In genomic region chr1:183032122-183032921, GRCh38 we compare ENCODE assay signal across 15 cellular contexts. TPM values are rescaled to one million over a fixed set of nuclear protein-coding genes. Genes with fewer than 3 reads are reported as not detected.
DNase-seq lines count a peak whose midpoint lies in the region; ATAC-seq, FAIRE-seq and TF ChIP-seq lines count a peak whose summit lies in the region.
"Had no signal": no experiment of that assay in that cellular context is flagged by ENCODE, and none has a peak within 500 bp of the region (broad histone marks: within the 10 kb centered on the region; RNA-seq: fewer than 3 reads in every experiment).

No MANE protein-coding gene starts in this region.

- H3K9me3 Mint-ChIP-seq in glutamatergic neuron (ENCODE audit: unreplicated experiment) = no peaks in the 10 kb centered on the region

- BruUV-seq in K562 (replicated peaks; lab: Mats Ljungman, UMichigan) = no TSS peak

- CTCF ChIA-PET in K562 (lab: Yijun Ruan, JAX; ENCODE audit: low intra/inter-chr PET ratio) = no interaction called here

- no peak for FAIRE-seq in K562 (lab: Jason Lieb, UNC)
- FAIRE-seq: bronchial epithelial cell had no signal

- H3K4me3 ChIP-seq in K562 = no peak overlapping the region

- no peak overlapping the region for H3K27ac ChIP-seq in K562 (ENCODE audit: extremely low read depth, low read depth, low read length)
- H3K27ac ChIP-seq: 22Rv1 had no signal

- intact Hi-C loops in K562 (cut with micrococcal nuclease) = no loop called here
- intact Hi-C loops in sciatic nerve (cut with DNase I) = no loop called here

- H3K4me3 Mint-ChIP-seq in glutamatergic neuron (ENCODE audit: unreplicated experiment) = no peak overlapping the region

- no peak overlapping the region for H3K27ac Mint-ChIP-seq in glutamatergic neuron (ENCODE audit: unreplicated experiment)

- no peak for TF ChIP-seq EP300 in K562 (IDR thresholded peaks at IDR 0.05; ENCODE audit: low read length)

- no peaks in the 10 kb centered on the region for H3K9me3 ChIP-seq in K562 (replicated peaks; ENCODE audit: control insufficient read depth, insufficient read depth, low read depth, low read length)

- under 1% methylated on average over 5 of the region's 5 CpGs for WGBS in K562 (ENCODE audit: insufficient coverage, low coverage, missing lambda C conversion rate)

- H3K36me3 Mint-ChIP-seq in glutamatergic neuron (ENCODE audit: unreplicated experiment) = no peaks in the 10 kb centered on the region

- in situ Hi-C loops in K562 (cut with MboI) = no loop called here

- no peaks in the 10 kb centered on the region for H3K4me1 Mint-ChIP-seq in glutamatergic neuron (ENCODE audit: low read depth, unreplicated experiment)

- H3K27me3 ChIP-seq in K562 (ENCODE audit: control insufficient read depth in 2 of 2, insufficient read depth in 2 of 2, low read length in 2 of 2) = peaks cover 10 to 21% of the 10 kb centered on the region in 2 experiments; a peak in 4 of 5 replicates

- no peaks in the 10 kb centered on the region for H4K20me1 ChIP-seq in K562 (replicated peaks; ENCODE audit: control insufficient read depth, insufficient read depth, low read length)

- no peaks in the 10 kb centered on the region for H3K27me3 Mint-ChIP-seq in glutamatergic neuron (ENCODE audit: unreplicated experiment)

- DNase-seq in DMS53 (lab: John Stamatoyannopoulos, UW) (peak; percentile 49), DMS53 treated with DMSO at 0.1 percent for 48 hours (lab: John Stamatoyannopoulos, UW; ENCODE audit: unreplicated experiment) (no peak), M059J (ENCODE audit: low read depth) (peak; percentile 81), K562 (ENCODE audit: extremely low read depth in 1 of 4, low spot score in 3 of 4) (no peak), sciatic nerve (ENCODE audit: low spot score) (no peak), NCI-H526 treated with DMSO at 0.1 percent for 48 hours (lab: John Stamatoyannopoulos, UW) (no peak), glutamatergic neuron (no peak)
- DNase-seq: activated CD8-positive, alpha-beta memory T cell treated with anti-CD3 and anti-CD28 coated beads, Interleukin-2, amount 50 U/mL, for 48 hours; DMS153; left colon; NCI-H526; nucleus accumbens had no signal

- no peak overlapping the region for H2AFZ ChIP-seq in K562 (ENCODE audit: low read depth, low read length)

- ATAC-seq in K562 (no peak), sciatic nerve (peak; percentile 27), GM21717 (IDR thresholded peaks at IDR 0.05; ENCODE audit: unreplicated experiment) (no peak)
- ATAC-seq: left colon had no signal

- H3K4me2 ChIP-seq in K562 (ENCODE audit: insufficient read depth, low read length) = no peak overlapping the region

- no peak overlapping the region for H3K9ac ChIP-seq in K562 (ENCODE audit: insufficient read depth in 1 of 2, low read depth in 2 of 2, low read length in 2 of 2)

- no peaks in the 10 kb centered on the region for H3K9me1 ChIP-seq in K562 (ENCODE audit: control insufficient read depth, insufficient read depth, low read length)

- H3K79me2 ChIP-seq in K562 (ENCODE audit: control insufficient read depth, insufficient read depth, low read length) = no peaks in the 10 kb centered on the region

- TF ChIP-seq CTCF in K562 (IDR thresholded peaks at IDR 0.05 in 2 of 3, conservative IDR thresholded peaks at IDR 0.05 in 1 of 3; ENCODE audit: insufficient read depth in 2 of 3, low read depth in 1 of 3, low read length in 3 of 3) (no peak), glutamatergic neuron (IDR thresholded peaks at IDR 0.05; ENCODE audit: partially characterized antibody, unreplicated experiment) (no peak)

- POLR2A ChIA-PET in K562 (lab: Yijun Ruan, JAX) = interaction anchor here (0.6 to 1.1 kb wide), 4 partner anchors 14 to 70 kb away, joined by 3 to 4 read pairs (median 3); no protein-coding TSS in a partner anchor

- no peaks in the 10 kb centered on the region for H3K36me3 ChIP-seq in K562 (ENCODE audit: control insufficient read depth, insufficient read depth, low read length)

- no peak for TF ChIP-seq POLR2A in K562 (conservative IDR thresholded peaks at IDR 0.05)

- no peaks in the 10 kb centered on the region for H3K4me1 ChIP-seq in K562 (replicated peaks in 1 of 2; ENCODE audit: control insufficient read depth in 2 of 2, insufficient read depth in 2 of 2, low read length in 2 of 2)

- no peak for TF ChIP-seq RAD21 in K562 (CRISPR knock-in tag; conservative IDR thresholded peaks at IDR 0.05 in 1 of 2, IDR thresholded peaks at IDR 0.05 in 1 of 2)

TF ChIP-seq in K562, 482 proteins besides CTCF, POLR2A, EP300 and RAD21:
- TF ChIP-seq ATF3 (IDR thresholded peaks at IDR 0.05) = 0 out of 2 replicates have a peak, but pooled peaks have one; percentile 18
- no peak for TF ChIP-seq ATF3 (CRISPR knock-in tag; conservative IDR thresholded peaks at IDR 0.05)
- no peak for TF ChIP-seq KHSRP (IDR thresholded peaks at IDR 0.05)
TF ChIP-seq in K562: peak in this region for 1.

RNA-seq across cellular contexts. Expression of gene LAMC1, which starts 9.1 kb away (rescaled TPM):
- 161 and 321 TPM in 2 replicates for total RNA-seq in M059J (2014; rRNA removed; shearing (Covaris generic))
- 1.7 and 2.9 TPM in 2 replicates for total RNA-seq in K562 (2011; cell fraction: chromatin; rRNA removed; ENCODE audit: low replicate concordance)
- total RNA-seq in K562 (2011; cell fraction: nucleolus; rRNA removed) = 2.1 and 2.7 TPM in 2 replicates
- 0.84 and 2.1 TPM in 2 replicates for total RNA-seq in K562 (2011; cell fraction: nucleoplasm; rRNA removed)
- total RNA-seq in K562 (2014; rRNA removed) (0.36 and 0.53 TPM in 2 replicates), K562 (2014; rRNA removed; fragmentation: Illumina TruSeq; extraction: Trizol) (0.07 and 0.13 TPM in 2 replicates), K562 (2015; rRNA removed; fragmentation: Illumina TruSeq; extraction: Trizol) (0.07 TPM in 1 of 2 replicates, not detected in the other), K562 (2021) (0.60 and 0.71 TPM in 2 replicates), sciatic nerve (263 TPM), glutamatergic neuron (ENCODE audit: unreplicated experiment) (51.8 TPM)
- polyA plus RNA-seq in K562 (2011; rRNA removed) (0.13 and 0.16 TPM in 2 replicates), K562 (2014; fragmentation: Illumina TruSeq; extraction: Trizol) (0.07 and 0.24 TPM in 2 replicates), K562 (2014; fragmentation: Nextera tagmentation; extraction: Ambion mirVana) (not detected), K562 (2014; rRNA removed) (0.21 TPM in 1 of 2 replicates, not detected in the other)
- polyA plus RNA-seq in K562 (2011; cell fraction: cytosol; rRNA removed) = 0.15 and 0.16 TPM in 2 replicates
- polyA plus RNA-seq in K562 (2011; cell fraction: nucleus; rRNA removed) = 0.06 and 1.1 TPM in 2 replicates
- 0.07 and 0.08 TPM in 2 replicates for polyA plus RNA-seq in K562 (2012)
- polyA minus RNA-seq in K562 (2011; rRNA and poly(A)+ RNA removed) = 0.24 and 1.2 TPM in 2 replicates
- polyA minus RNA-seq in K562 (2011; cell fraction: cytosol; rRNA and poly(A)+ RNA removed) = 1.3 and 1.6 TPM in 2 replicates
- 0.54 and 0.78 TPM in 2 replicates for polyA minus RNA-seq in K562 (2011; cell fraction: nucleus; rRNA and poly(A)+ RNA removed)

Comparison
In these comparisons a context has a peak if more than half of its experiments do, and no peak if none do; other contexts are left out.
1. DNase-seq: peak in DMS53 (single experiment) and M059J (single experiment); none in DMS53 treated with DMSO at 0.1 percent for 48 hours (single experiment), K562 (0 of 4), sciatic nerve (single experiment), NCI-H526 treated with DMSO at 0.1 percent for 48 hours (single experiment) and glutamatergic neuron (single experiment).
2. RNA of gene LAMC1, which starts 9.1 kb away (total RNA-seq): 161 to 321 TPM in M059J, 263 TPM in sciatic nerve (single experiment) and 51.8 TPM in glutamatergic neuron (single experiment); 0.07 to 2.9 TPM in K562; every median in the first group is over 10 times any median in the second.